1 cellular context compared by ENCODE assay signal in genomic region chr1:2049517-2050481, GRCh38.
A peak's percentile ranks its signal among the peaks of the same experiment; 100 is the strongest.
TF ChIP-seq lines count a peak whose summit lies in the region.

TSS of gene PRKCZ (plus strand) at chr1:2050411. CDS start at chr1:2050631, 220 bp downstream.

TF ChIP-seq in HepG2, 621 proteins besides CTCF, POLR2A, EP300 and RAD21 (continued from another document and continues in another):
- no peak for TF ChIP-seq TERF1 (CRISPR knock-in tag; IDR thresholded peaks at IDR 0.05)
- peak; percentile 77 for TF ChIP-seq ZEB1 (IDR thresholded peaks at IDR 0.05; ENCODE audit: insufficient replicate concordance, low read depth)
- TF ChIP-seq ZNF574 (CRISPR knock-in tag; IDR thresholded peaks at IDR 0.05): peak; percentile 46; the same call in 1 of the 2 replicates
- no peak for TF ChIP-seq ZBTB21 (CRISPR knock-in tag; IDR thresholded peaks at IDR 0.05)
- TF ChIP-seq PREB (CRISPR knock-in tag; IDR thresholded peaks at IDR 0.05): no peak
- peak; percentile 21; the same call in 1 of the 2 replicates for TF ChIP-seq ZNF503 (CRISPR knock-in tag; IDR thresholded peaks at IDR 0.05)
- TF ChIP-seq SMYD3 (CRISPR knock-in tag; IDR thresholded peaks at IDR 0.05): no peak
- TF ChIP-seq MTA3 (CRISPR knock-in tag; IDR thresholded peaks at IDR 0.05): no peak
- TF ChIP-seq DBP (CRISPR knock-in tag; IDR thresholded peaks at IDR 0.05; ENCODE audit: not compliant biosample characterization): no peak
- no peak for TF ChIP-seq BCL3 (CRISPR knock-in tag; IDR thresholded peaks at IDR 0.05)
- TF ChIP-seq ESRRA (CRISPR knock-in tag; IDR thresholded peaks at IDR 0.05; ENCODE audit: low read depth): peak; percentile 83; the same call in 1 of the 2 replicates
- peak; percentile 83 for TF ChIP-seq SALL1 (CRISPR knock-in tag; IDR thresholded peaks at IDR 0.05)
- TF ChIP-seq NFRKB (IDR thresholded peaks at IDR 0.05): no peak
- peak; percentile 82 for TF ChIP-seq NFYC (CRISPR knock-in tag; IDR thresholded peaks at IDR 0.05)
- TF ChIP-seq SMAD9 (CRISPR knock-in tag; IDR thresholded peaks at IDR 0.05): no peak
- peak; percentile 5; the same call in 1 of the 2 replicates for TF ChIP-seq SOX5 (CRISPR knock-in tag; IDR thresholded peaks at IDR 0.05; ENCODE audit: borderline replicate concordance)
- no peak for TF ChIP-seq ZNF484 (CRISPR knock-in tag; IDR thresholded peaks at IDR 0.05; ENCODE audit: borderline replicate concordance, low read depth)
- no peak for TF ChIP-seq JUN (CRISPR knock-in tag; IDR thresholded peaks at IDR 0.05)
- no peak for TF ChIP-seq HMGA1 (CRISPR knock-in tag; conservative IDR thresholded peaks at IDR 0.05)
- TF ChIP-seq ZSCAN22 (CRISPR knock-in tag; IDR thresholded peaks at IDR 0.05): no peak
- TF ChIP-seq ZBTB10 (CRISPR knock-in tag; IDR thresholded peaks at IDR 0.05; ENCODE audit: borderline replicate concordance): no peak
- no peak; the same call in 1 of the 2 replicates for TF ChIP-seq ZFP62 (CRISPR knock-in tag; IDR thresholded peaks at IDR 0.05)
- no peak for TF ChIP-seq ZNF121 (CRISPR knock-in tag; IDR thresholded peaks at IDR 0.05)
- no peak for TF ChIP-seq ZNF670 (CRISPR knock-in tag; IDR thresholded peaks at IDR 0.05; ENCODE audit: borderline replicate concordance)
- no peak for TF ChIP-seq ZNF773 (CRISPR knock-in tag; IDR thresholded peaks at IDR 0.05; ENCODE audit: borderline replicate concordance)
- TF ChIP-seq DNMT1 (CRISPR knock-in tag; IDR thresholded peaks at IDR 0.05): no peak
- peak; percentile 38; the same call in 1 of the 2 replicates for TF ChIP-seq CCDC6 (CRISPR knock-in tag; IDR thresholded peaks at IDR 0.05)
- 0 out of 2 replicates have a peak, but pooled peaks have one; percentile 35 for TF ChIP-seq FOXO1 (CRISPR knock-in tag; IDR thresholded peaks at IDR 0.05)
- no peak for TF ChIP-seq ZNF704 (CRISPR knock-in tag; IDR thresholded peaks at IDR 0.05; ENCODE audit: borderline replicate concordance)
- TF ChIP-seq PBX3 (CRISPR knock-in tag; IDR thresholded peaks at IDR 0.05; ENCODE audit: borderline replicate concordance): no peak
- TF ChIP-seq TFE3 (CRISPR knock-in tag; IDR thresholded peaks at IDR 0.05): 0 out of 2 replicates have a peak, but pooled peaks have one; percentile 9
- no peak for TF ChIP-seq FIP1L1 (IDR thresholded peaks at IDR 0.05; ENCODE audit: borderline replicate concordance, insufficient read depth, low read depth, low read length)
- TF ChIP-seq ZNF253 (CRISPR knock-in tag; IDR thresholded peaks at IDR 0.05; ENCODE audit: borderline replicate concordance): no peak
- TF ChIP-seq HOMEZ (CRISPR knock-in tag; IDR thresholded peaks at IDR 0.05; ENCODE audit: low read depth): peak; percentile 0; the same call in 1 of the 2 replicates
- TF ChIP-seq TEF (CRISPR knock-in tag; IDR thresholded peaks at IDR 0.05): no peak; the same call in 1 of the 2 replicates
- no peak for TF ChIP-seq NONO (IDR thresholded peaks at IDR 0.05)
- 0 out of 2 replicates have a peak, but pooled peaks have one; percentile 19 for TF ChIP-seq NONO (CRISPR knock-in tag; conservative IDR thresholded peaks at IDR 0.05)
- no peak for TF ChIP-seq NFE2 (CRISPR knock-in tag; IDR thresholded peaks at IDR 0.05)
- TF ChIP-seq ZFP1 (CRISPR knock-in tag; IDR thresholded peaks at IDR 0.05): no peak; the same call in 1 of the 2 replicates
- TF ChIP-seq ZNF792 (CRISPR knock-in tag; IDR thresholded peaks at IDR 0.05): 0 out of 2 replicates have a peak, but pooled peaks have one; percentile 38
- no peak for TF ChIP-seq CREB3 (CRISPR knock-in tag; IDR thresholded peaks at IDR 0.05)
- no peak for TF ChIP-seq ZKSCAN1 (IDR thresholded peaks at IDR 0.05; ENCODE audit: low read length)
- no peak for TF ChIP-seq MYNN (CRISPR knock-in tag; IDR thresholded peaks at IDR 0.05; ENCODE audit: low read depth)
